9 cellular contexts compared by ENCODE assay signal in the genomic region with DNA sequence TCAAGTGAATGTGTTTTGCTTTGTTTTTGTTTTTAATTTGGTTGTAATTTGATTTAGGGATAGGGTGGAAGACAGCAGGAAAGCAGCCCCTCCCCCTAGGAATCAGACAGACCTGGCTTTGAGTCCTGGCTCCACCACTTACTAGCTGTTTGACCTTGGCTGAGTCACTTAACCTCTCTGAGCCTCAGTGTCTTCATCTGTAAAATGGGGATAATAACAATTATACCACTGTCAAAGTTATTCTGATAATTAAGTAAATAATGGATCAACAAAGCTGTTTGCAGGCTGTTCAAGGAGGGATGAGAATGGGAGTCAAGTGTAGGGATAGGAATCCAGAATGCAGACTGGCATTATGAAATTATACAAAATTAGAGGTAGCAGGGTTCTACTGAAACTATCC. TPM values are rescaled to one million over a fixed set of nuclear protein-coding genes. Genes with fewer than 3 reads are reported as not detected.
A peak's percentile ranks its signal among the peaks of the same experiment; 100 is the strongest.
DNase-seq lines count a peak whose midpoint lies in the region; ATAC-seq and TF ChIP-seq lines count a peak whose summit lies in the region.
"Had no signal": no experiment of that assay in that cellular context is flagged by ENCODE, and none has a peak within 500 bp of the region (broad histone marks: within the 10 kb centered on the region; RNA-seq: fewer than 3 reads in every experiment).

No MANE protein-coding gene starts in this region.

- H3K9ac ChIP-seq in KMS-11 = peak overlapping the region; percentile 84; the same call in 1 of the 2 replicates

- intact Hi-C loops in A673 (cut with micrococcal nuclease; ENCODE audit: unreplicated experiment) (loop anchor here (5.0 kb wide), 1 partner anchor 111 kb away; the partner anchor contains the start of gene INPPL1), natural killer cell (cut with micrococcal nuclease) (no loop called here), left colon (cut with DNase I, micrococcal nuclease) (no loop called here)

- H3K27ac ChIP-seq in A673 (ENCODE audit: low read depth, low read length, poor library complexity, severe bottlenecking) = peak overlapping the region; percentile 99
- H3K27ac ChIP-seq in KMS-11 = peak overlapping the region; percentile 83
- peak overlapping the region; percentile 100 for H3K27ac ChIP-seq in cingulate gyrus (ENCODE audit: low read depth, low read length)

- POLR2A ChIA-PET in A673 (lab: Charles Lee; ENCODE audit: low non-redundant PET) = no interaction called here

- CTCF ChIA-PET in A673 (lab: Charles Lee) = no interaction called here

- no TSS peak for BruUV-seq in A673 (replicated peaks; lab: Mats Ljungman, UMichigan)

- H3K4me3 Mint-ChIP-seq in natural killer cell = peak overlapping the region; percentile 94

- peak overlapping the region; percentile 84 for H3K4me2 ChIP-seq in KMS-11

- H2AFZ ChIP-seq in KMS-11 (ENCODE audit: low read depth) = peak overlapping the region; percentile 61; the same call in 1 of the 2 replicates

- H3K4me3 ChIP-seq in A673 (ENCODE audit: low read depth, low read length, poor library complexity, severe bottlenecking) = peak overlapping the region; percentile 56
- no peak overlapping the region for H3K4me3 ChIP-seq in KMS-11 (IDR thresholded peaks at IDR 0.05; ENCODE audit: insufficient read depth, low read depth, low read length)

- H3K79me2 ChIP-seq in KMS-11 (ENCODE audit: insufficient read depth, low read depth) = no peaks in the 10 kb centered on the region

- TF ChIP-seq CTCF in A673 (conservative IDR thresholded peaks at IDR 0.05; ENCODE audit: low read depth, low read length) = no peak
- no peak for TF ChIP-seq CTCF in KMS-11 (conservative IDR thresholded peaks at IDR 0.05; ENCODE audit: low read depth, low read length)
- no peak for TF ChIP-seq CTCF in natural killer cell (IDR thresholded peaks at IDR 0.05)

- no peaks in the 10 kb centered on the region for H3K36me3 Mint-ChIP-seq in natural killer cell

- H3K9me3 ChIP-seq in A673 (ENCODE audit: low read depth, low read length, poor library complexity, severe bottlenecking) = no peaks in the 10 kb centered on the region

- no peaks in the 10 kb centered on the region for H3K9me3 Mint-ChIP-seq in natural killer cell

- H3K36me3 ChIP-seq in A673 (ENCODE audit: insufficient read depth, low read length, poor library complexity, severe bottlenecking) = no peaks in the 10 kb centered on the region
- no peaks in the 10 kb centered on the region for H3K36me3 ChIP-seq in KMS-11 (ENCODE audit: insufficient read depth)

- no peaks in the 10 kb centered on the region for H3K27me3 ChIP-seq in A673 (replicated peaks; ENCODE audit: insufficient read depth, low read depth, low read length, poor library complexity)
- no peaks in the 10 kb centered on the region for H3K27me3 ChIP-seq in KMS-11 (ENCODE audit: insufficient read depth, low read depth)

- H3K4me1 ChIP-seq in A673 (ENCODE audit: insufficient read depth, low read length, poor library complexity, severe bottlenecking) (peaks cover 10% of the 10 kb centered on the region), KMS-11 (ENCODE audit: low read depth, poor library complexity, severe bottlenecking) (peaks cover 18% of the 10 kb centered on the region)

- H4K20me1 ChIP-seq in KMS-11 (ENCODE audit: insufficient read depth) = no peaks in the 10 kb centered on the region

- peaks cover 20 to 24% of the 10 kb centered on the region in 2 donors for H3K4me1 Mint-ChIP-seq in natural killer cell

- H3K27me3 Mint-ChIP-seq in natural killer cell (ENCODE audit: low read depth in 2 of 2) = peaks cover 7 to 16% of the 10 kb centered on the region in 2 donors

- peak overlapping the region; percentile 95 to 96 for H3K27ac Mint-ChIP-seq in natural killer cell

- DNase-seq in A673 (ENCODE audit: low spot score) (no peak), natural killer cell (no peak), DMS79 (lab: John Stamatoyannopoulos, UW) (no peak), left colon (no peak)
- DNase-seq: NCI-H1105 had no signal

- ATAC-seq in natural killer cell = no peak
- no peak for ATAC-seq in GM18909 (IDR thresholded peaks at IDR 0.05; ENCODE audit: poor library complexity, unreplicated experiment)
- ATAC-seq in left colon = no peak
- ATAC-seq in GM21447 (IDR thresholded peaks at IDR 0.05; ENCODE audit: unreplicated experiment) = no peak

RNA-seq across cellular contexts. Expression of gene ANAPC15, which starts 1.2 kb away (rescaled TPM):
- 57.2 and 58.9 TPM in 2 replicates for total RNA-seq in A673 (2021)
- 10 to 100 TPM; 22.0 to 38.3 (median 29.7) TPM for total RNA-seq in natural killer cell
- 10 to 100 TPM; 44.2 to 49.8 TPM for total RNA-seq in left colon

RNA-seq across cellular contexts. Expression of gene TOMT, which starts 5.6 kb away (rescaled TPM):
- total RNA-seq in A673 (2021) = not detected in 2 replicates
- not detected for total RNA-seq in natural killer cell
- not detected for total RNA-seq in left colon

RNA-seq across cellular contexts. Expression of gene LAMTOR1, which starts 8.2 kb away (rescaled TPM):
- total RNA-seq in A673 (2021) (90.9 and 101 TPM in 2 replicates), natural killer cell (10 to 100 TPM; 55.5 to 62.9 (median 56.2) TPM), left colon (100 to 1,000 TPM in 1 of 2 donors, 10 to 100 TPM in 1; 96.8 to 102 TPM)

RNA-seq across cellular contexts. Expression of gene FOLR3, which starts 24.2 kb away (rescaled TPM):
- not detected in 2 replicates for total RNA-seq in A673 (2021)
- 1 to 10 TPM in 1 of 3 donors, not detected in 2; 1.1 TPM for total RNA-seq in natural killer cell
- total RNA-seq in left colon = not detected

RNA-seq across cellular contexts. Expression of gene LRRC51, which starts 30.6 kb away (rescaled TPM):
- total RNA-seq in A673 (2021) (13.9 and 16.7 TPM in 2 replicates), natural killer cell (1 to 10 TPM; 2.0 to 3.1 (median 2.5) TPM), left colon (10 to 100 TPM in 1 of 2 donors, 1 to 10 TPM in 1; 8.0 to 10.1 TPM)
